In the genomic region with DNA sequence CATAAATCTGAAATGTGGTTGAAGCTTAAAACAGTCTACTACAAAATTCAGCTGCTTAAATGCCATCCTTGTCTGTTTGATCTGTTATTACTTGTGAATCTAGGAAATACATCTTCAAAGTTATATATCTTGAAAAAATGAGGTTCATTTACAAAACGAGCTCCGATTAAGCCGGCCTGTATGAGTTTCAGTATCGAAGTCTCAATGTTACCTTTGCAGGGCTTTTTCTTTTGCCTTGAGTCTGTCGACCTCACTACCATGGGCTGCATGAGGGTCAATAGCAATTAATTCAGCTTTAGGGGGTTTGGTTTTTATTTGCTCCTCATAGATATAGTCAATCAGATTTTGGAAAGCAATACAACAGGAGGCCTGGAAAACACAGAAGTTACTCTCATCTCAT, we compare ENCODE assay signal across 14 cellular contexts. TPM values are rescaled to one million over a fixed set of nuclear protein-coding genes. Genes with fewer than 3 reads are reported as not detected.
A peak's percentile ranks its signal among the peaks of the same experiment; 100 is the strongest.
DNase-seq lines count a peak whose midpoint lies in the region; ATAC-seq and TF ChIP-seq lines count a peak whose summit lies in the region.
"Had no signal": no experiment of that assay in that cellular context is flagged by ENCODE, and none has a peak within 500 bp of the region (broad histone marks: within the 10 kb centered on the region; RNA-seq: fewer than 3 reads in every experiment).

No MANE protein-coding gene starts in this region.

- H3K9me3 Mint-ChIP-seq in activated T-cell treated with anti-CD3 and anti-CD28 coated beads, Interleukin-2, amount 50 U/mL, for 24 hours, result peaks cover 9% of the 10 kb centered on the region

- H3K27ac Mint-ChIP-seq in activated T-cell treated with anti-CD3 and anti-CD28 coated beads, Interleukin-2, amount 50 U/mL, for 24 hours, result peak overlapping the region; percentile 17

- intact Hi-C loops in sigmoid colon (cut with DNase I), result no loop called here

- no peaks in the 10 kb centered on the region for H3K9me2 ChIP-seq in Karpas-422 (replicated peaks; ENCODE audit: insufficient read depth, low read length)

- peak overlapping the region; percentile 41 for H3K4me3 ChIP-seq in Karpas-422 (ENCODE audit: low read length)
- H3K4me3 ChIP-seq in osteoblast (ENCODE audit: insufficient read depth, low read length), result no peak overlapping the region
- no peak overlapping the region for H3K4me3 ChIP-seq in sigmoid colon
- H3K4me3 ChIP-seq: pancreas, SJCRH30, testis had no signal

- H3K36me3 ChIP-seq in Karpas-422 (ENCODE audit: insufficient read depth, low read length) (no peaks in the 10 kb centered on the region), osteoblast (ENCODE audit: insufficient read depth, low read length) (no peaks in the 10 kb centered on the region), sigmoid colon (no peaks in the 10 kb centered on the region)
- H3K36me3 ChIP-seq: pancreas, SJCRH30 had no signal

- H3K4me2 ChIP-seq in Karpas-422 (ENCODE audit: low read depth, low read length, poor library complexity, severe bottlenecking) (peak overlapping the region; percentile 55), osteoblast (ENCODE audit: insufficient read depth, low read length) (no peak overlapping the region)

- H2AFZ ChIP-seq in Karpas-422 (ENCODE audit: low read length) (peak overlapping the region; percentile 69), osteoblast (ENCODE audit: low read length) (no peak overlapping the region)

- H3K27ac ChIP-seq in Karpas-422 (ENCODE audit: low read length) (peak overlapping the region; percentile 43), osteoblast (ENCODE audit: low read depth, low read length) (no peak overlapping the region), sigmoid colon (no peak overlapping the region)
- H3K27ac ChIP-seq: pancreas, SJCRH30, testis had no signal

- H3K79me2 ChIP-seq in Karpas-422 (ENCODE audit: low read length) (no peaks in the 10 kb centered on the region), osteoblast (ENCODE audit: insufficient read depth, low read length) (no peaks in the 10 kb centered on the region)

- no peak for TF ChIP-seq POLR2A in sigmoid colon (IDR thresholded peaks at IDR 0.05)

- WGBS in sigmoid colon, 2 donors, result 86 to 88% methylated on average over 5 of the region's 5 CpGs

- TF ChIP-seq EP300 in sigmoid colon (IDR thresholded peaks at IDR 0.05), result no peak

- H3K27me3 ChIP-seq in Karpas-422 (ENCODE audit: low read length) (no peaks in the 10 kb centered on the region), osteoblast (ENCODE audit: insufficient read depth, low read length) (no peaks in the 10 kb centered on the region), sigmoid colon (no peaks in the 10 kb centered on the region)
- H3K27me3 ChIP-seq: pancreas, SJCRH30, testis had no signal

- H3K4me3 Mint-ChIP-seq in activated T-cell treated with anti-CD3 and anti-CD28 coated beads, Interleukin-2, amount 50 U/mL, for 24 hours, result peak overlapping the region; percentile 3

- H4K20me1 ChIP-seq in Karpas-422 (ENCODE audit: insufficient read depth, low read depth, low read length) (no peaks in the 10 kb centered on the region), osteoblast (ENCODE audit: insufficient read depth, low read length) (no peaks in the 10 kb centered on the region)

- H3K27me3 Mint-ChIP-seq in activated T-cell treated with anti-CD3 and anti-CD28 coated beads, Interleukin-2, amount 50 U/mL, for 24 hours, result no peaks in the 10 kb centered on the region

- peak; percentile 8 for ATAC-seq in GM21619 (IDR thresholded peaks at IDR 0.05; ENCODE audit: unreplicated experiment)
- no peak for ATAC-seq in HG02884 (IDR thresholded peaks at IDR 0.05; ENCODE audit: unreplicated experiment)
- ATAC-seq: pancreas had no signal

- no peaks in the 10 kb centered on the region for H3K36me3 Mint-ChIP-seq in activated T-cell treated with anti-CD3 and anti-CD28 coated beads, Interleukin-2, amount 50 U/mL, for 24 hours (ENCODE audit: low read depth)

- DNase-seq in activated T-cell treated with anti-CD3 and anti-CD28 coated beads, Interleukin-2, amount 50 U/mL, for 24 hours, result no peak
- no peak for DNase-seq in activated T-cell treated with anti-CD3 and anti-CD28 coated beads for 4 hours
- no peak for DNase-seq in Karpas-422
- peak; percentile 30 for DNase-seq in osteoblast (ENCODE audit: insufficient read length, low spot score, missing footprints)
- no peak for DNase-seq in stimulated activated naive CD4-positive, alpha-beta T cell (lab: John Stamatoyannopoulos, UW)
- DNase-seq in sigmoid colon, result no peak
- DNase-seq: amygdala, Caco-2, NCI-H2171, pancreas, SJCRH30, testis had no signal

- H3K9me3 ChIP-seq in Karpas-422 (ENCODE audit: low read length), result peaks cover 7% of the 10 kb centered on the region; the same call in 1 of the 2 replicates
- no peaks in the 10 kb centered on the region for H3K9me3 ChIP-seq in osteoblast (ENCODE audit: low read depth, low read length)
- peaks cover 0 to 3% (median 1%) of the 10 kb centered on the region in 4 donors for H3K9me3 ChIP-seq in sigmoid colon
- H3K9me3 ChIP-seq: Caco-2, pancreas, SJCRH30, testis had no signal

- TF ChIP-seq CTCF in osteoblast (IDR thresholded peaks at IDR 0.05; ENCODE audit: extremely low read depth, low read depth, low read length), result no peak
- TF ChIP-seq CTCF in sigmoid colon (IDR thresholded peaks at IDR 0.05), result no peak

- peaks cover 23% of the 10 kb centered on the region for H3K4me1 ChIP-seq in Karpas-422 (ENCODE audit: low read length)
- H3K4me1 ChIP-seq in osteoblast (ENCODE audit: insufficient read depth, low read length), result no peaks in the 10 kb centered on the region
- no peaks in the 10 kb centered on the region for H3K4me1 ChIP-seq in sigmoid colon
- H3K4me1 ChIP-seq: Caco-2, pancreas, SJCRH30, testis had no signal

- peaks cover 30% of the 10 kb centered on the region for H3K4me1 Mint-ChIP-seq in activated T-cell treated with anti-CD3 and anti-CD28 coated beads, Interleukin-2, amount 50 U/mL, for 24 hours (ENCODE audit: low read depth)

- 0 out of 2 replicates have a peak overlapping the region, but pooled peaks have one; percentile 8 for H3K9ac ChIP-seq in Karpas-422 (ENCODE audit: low read length)

RNA-seq across cellular contexts. Expression of a gene that starts 23.2 kb away (rescaled TPM):
- total RNA-seq in Karpas-422 (2014; rRNA removed; shearing (Covaris generic); ENCODE audit: low replicate concordance), result 0.22 TPM in 1 of 2 replicates, not detected in the other
- total RNA-seq in osteoblast (under 0.01 and 0.29 TPM in 2 replicates), sigmoid colon (not detected)
- not detected for polyA plus RNA-seq in sigmoid colon
- total RNA-seq: Caco-2, SJCRH30 had no signal
- polyA plus RNA-seq: pancreas had no signal
